In the genomic region with DNA sequence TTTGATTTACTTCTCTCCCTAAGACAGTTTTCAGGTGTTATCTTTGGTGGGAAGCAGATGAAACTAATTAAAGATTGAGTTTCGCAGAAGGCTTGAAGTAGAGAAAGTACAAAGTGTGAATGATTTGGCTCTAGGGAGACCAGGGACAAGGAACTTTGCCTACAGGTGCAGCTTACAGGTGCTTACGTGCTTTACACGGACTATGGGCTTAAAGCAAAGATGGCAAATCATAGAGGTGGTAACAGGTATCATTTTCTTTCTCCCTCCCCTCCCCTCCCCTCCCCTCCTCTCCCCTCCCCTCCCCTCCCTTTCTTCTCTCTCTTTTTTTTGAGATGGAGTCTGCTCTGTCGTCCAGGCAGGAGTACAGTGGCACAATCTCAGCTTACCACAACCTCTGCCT, we compare ENCODE assay signal across 26 cellular contexts.
"Had no signal": no experiment of that assay in that cellular context is flagged by ENCODE, and none has a peak within 500 bp of the region (broad histone marks: within the 10 kb centered on the region; RNA-seq: fewer than 3 reads in every experiment).

No MANE protein-coding gene starts in this region.

- H3K27me3 ChIP-seq: stomach, suprapubic skin, testis, thyroid gland, tibial artery, transverse colon, upper lobe of left lung, upper lobe of right lung, uterus, vagina had no signal

- H3K36me3 ChIP-seq: stomach, suprapubic skin, thoracic aorta, thyroid gland, tibial artery, transverse colon, upper lobe of left lung, upper lobe of right lung, uterus, vagina had no signal

- DNase-seq: stimulated activated CD4-positive, alpha-beta T cell treated with anti-CD3 and anti-CD28 coated beads, Interleukin-2, amount 100 ng/mL, for 48 hours; stimulated activated CD4-positive, alpha-beta T cell treated with anti-CD3 and anti-CD28 coated beads, Interleukin-4, amount 100 ng/mL, for 1 hour; stimulated activated CD4-positive, alpha-beta T cell treated with anti-CD3 and anti-CD28 coated beads, Interleukin-4, amount 100 ng/mL, for 24 hours; stimulated activated CD4-positive, alpha-beta T cell treated with anti-CD3 and anti-CD28 coated beads, Interleukin-4, amount 100 ng/mL, for 4 hours; stimulated activated CD8-positive, alpha-beta memory T cell treated with anti-CD3 and anti-CD28 coated beads, Interleukin-4, amount 100 ng/mL, for 48 hours; stimulated activated naive B cell treated with anti-CD40 and anti-IgM and Interleukin-4, amounts not matched to agents 10 μg/mL and 1 μg/mL and 100 μg/mL, for 72 hours; stimulated activated naive CD4-positive, alpha-beta T cell; stimulated activated naive CD4-positive, alpha-beta T cell treated with Interleukin-2 at 50 U/mL for 16 hours; stimulated activated naive CD8-positive, alpha-beta T cell treated with anti-CD3 and anti-CD28 coated beads, Interleukin-15, amount 100 ng/mL, for 72 hours; stimulated activated naive CD8-positive, alpha-beta T cell treated with anti-CD3 and anti-CD28 coated beads, Interleukin-15, Interleukin-2, amounts not matched to agents 100 U/mL and 50 U/mL, for 24 hours; stomach; substantia nigra; testis; thyroid gland; tibial artery; transverse colon; trophoblast cell; upper lobe of left lung; upper lobe of right lung; uterus had no signal

- H3K27ac ChIP-seq: stomach, suprapubic skin, testis, thoracic aorta, thyroid gland, tibial artery, transverse colon, upper lobe of left lung, upper lobe of right lung, uterus, vagina had no signal

- H3K4me3 ChIP-seq: stomach, suprapubic skin, testis, thoracic aorta, thyroid gland, tibial artery, transverse colon, upper lobe of left lung, upper lobe of right lung, uterus, vagina had no signal

- ATAC-seq: stimulated activated effector memory CD8-positive, alpha-beta T cell treated with anti-CD3 and anti-CD28 coated beads, Interleukin-12 subunit alpha, Interleukin-12 subunit beta, amount 100 ng/mL, for 72 hours; stimulated activated memory B cell treated with anti-CD40 and anti-IgM and Interleukin-4, amounts not matched to agents 10 μg/mL and 1 μg/mL and 100 μg/mL, for 72 hours; stimulated activated naive B cell treated with anti-CD40 and anti-IgM and Interleukin-4, amounts not matched to agents 10 μg/mL and 1 μg/mL and 100 μg/mL, for 72 hours; stimulated activated naive CD8-positive, alpha-beta T cell treated with anti-CD3 and anti-CD28 coated beads, Interleukin-15, amount 100 ng/mL, for 72 hours; stimulated activated naive CD8-positive, alpha-beta T cell treated with anti-CD3 and anti-CD28 coated beads, Interleukin-15, Interleukin-2, amounts not matched to agents 100 U/mL and 50 U/mL, for 24 hours; upper lobe of right lung had no signal

- FAIRE-seq: urothelium cell line had no signal

- H3K9me3 ChIP-seq: suprapubic skin, testis, thoracic aorta, thyroid gland, tibial artery, transverse colon, upper lobe of right lung, uterus, vagina had no signal

- H3K4me1 ChIP-seq: stomach, suprapubic skin, testis, thyroid gland, tibial artery, transverse colon, upper lobe of left lung, upper lobe of right lung, uterus, vagina had no signal
